7 cellular contexts compared by ENCODE assay signal in genomic region chr3:184229424-184230080, GRCh38. TPM values are rescaled to one million over a fixed set of nuclear protein-coding genes. Genes with fewer than 3 reads are reported as not detected.
A peak's percentile ranks its signal among the peaks of the same experiment; 100 is the strongest.
DNase-seq lines count a peak whose midpoint lies in the region; ATAC-seq and TF ChIP-seq lines count a peak whose summit lies in the region.

TSS of gene VWA5B2 (plus strand) at chr3:184229585. CDS start at chr3:184230529, 944 bp downstream.

- POLR2A ChIA-PET in activated CD4-positive, alpha-beta T cell treated with anti-CD3 and anti-CD28 coated beads, Interleukin-2, amount 10 ng/mL, durations not matched to agents 7 days and 5 days (lab: Charles Lee) = no interaction called here

- H3K36me3 Mint-ChIP-seq in activated CD4-positive, alpha-beta T cell treated with anti-CD3 and anti-CD28 coated beads, Interleukin-2, amount 10 ng/mL, durations not matched to agents 7 days and 5 days (ENCODE audit: low read depth) = no peaks in the 10 kb centered on the region
- H3K36me3 Mint-ChIP-seq in memory B cell = no peaks in the 10 kb centered on the region

- H3K4me1 Mint-ChIP-seq in activated CD4-positive, alpha-beta T cell treated with anti-CD3 and anti-CD28 coated beads, Interleukin-2, amount 10 ng/mL, durations not matched to agents 7 days and 5 days = peaks cover 10% of the 10 kb centered on the region
- H3K4me1 Mint-ChIP-seq in memory B cell = peaks cover 11% of the 10 kb centered on the region

- peaks cover 53% of the 10 kb centered on the region for H3K27me3 Mint-ChIP-seq in activated CD4-positive, alpha-beta T cell treated with anti-CD3 and anti-CD28 coated beads, Interleukin-2, amount 10 ng/mL, durations not matched to agents 7 days and 5 days
- peaks cover 32% of the 10 kb centered on the region for H3K27me3 Mint-ChIP-seq in memory B cell

- peak within 1 kb of the TSS; percentile 50 for H3K4me3 Mint-ChIP-seq in activated CD4-positive, alpha-beta T cell treated with anti-CD3 and anti-CD28 coated beads, Interleukin-2, amount 10 ng/mL, durations not matched to agents 7 days and 5 days
- peak within 1 kb of the TSS; percentile 77 for H3K4me3 Mint-ChIP-seq in memory B cell

- TF ChIP-seq POLR2A in GM18505 (IDR thresholded peaks at IDR 0.05; ENCODE audit: borderline replicate concordance, extremely low read depth, insufficient read depth, insufficient read length) = no peak

- H3K9me3 Mint-ChIP-seq in activated CD4-positive, alpha-beta T cell treated with anti-CD3 and anti-CD28 coated beads, Interleukin-2, amount 10 ng/mL, durations not matched to agents 7 days and 5 days = no peaks in the 10 kb centered on the region
- no peaks in the 10 kb centered on the region for H3K9me3 Mint-ChIP-seq in memory B cell

- CTCF ChIA-PET in activated CD4-positive, alpha-beta T cell treated with anti-CD3 and anti-CD28 coated beads, Interleukin-2, amount 10 ng/mL, durations not matched to agents 7 days and 5 days (lab: Charles Lee) = interaction anchor here (1.0 to 1.4 kb wide), 3 partner anchors 14 to 21 kb away, joined by 3 to 5 read pairs (median 4); no protein-coding TSS in a partner anchor

- ATAC-seq in GM18505 (IDR thresholded peaks at IDR 0.05; ENCODE audit: unreplicated experiment) (peak; percentile 74), HG02973 (IDR thresholded peaks at IDR 0.05; ENCODE audit: unreplicated experiment) (peak; percentile 79), memory B cell (ENCODE audit: low read depth) (peak; percentile 96)

- peak; percentile 76 for DNase-seq in NCI-H2227 treated with DMSO at 0.1 percent for 48 hours (lab: John Stamatoyannopoulos, UW)
- peak; percentile 55 for DNase-seq in activated CD4-positive, alpha-beta T cell treated with anti-CD3 and anti-CD28 coated beads, Interleukin-2, amount 10 ng/mL, durations not matched to agents 7 days and 5 days
- peak; percentile 64 for DNase-seq in dermis blood vessel endothelial cell
- peak; percentile 79 to 81 for DNase-seq in memory B cell (ENCODE audit: low spot score in 2 of 2)
- peak; percentile 46 for DNase-seq in stimulated activated CD8-positive, alpha-beta memory T cell treated with anti-CD3 and anti-CD28 coated beads, Interleukin-15, amount 100 ng/mL, for 1 hour (ENCODE audit: low read depth)

- no peak within 1 kb of the TSS for H3K27ac Mint-ChIP-seq in activated CD4-positive, alpha-beta T cell treated with anti-CD3 and anti-CD28 coated beads, Interleukin-2, amount 10 ng/mL, durations not matched to agents 7 days and 5 days
- H3K27ac Mint-ChIP-seq in memory B cell = no peak within 1 kb of the TSS

RNA-seq across cellular contexts. Expression of gene VWA5B2, which starts in this region (rescaled TPM):
- not detected for total RNA-seq in activated CD4-positive, alpha-beta T cell treated with anti-CD3 and anti-CD28 coated beads, Interleukin-2, amount 10 ng/mL, durations not matched to agents 7 days and 5 days
- 0.05 and 0.17 TPM in 2 replicates for total RNA-seq in dermis blood vessel endothelial cell

Comparison
In these comparisons a context has a peak if more than half of its experiments do, and no peak if none do; other contexts are left out.
1. Peak in every context shown above with its lines: DNase-seq and ATAC-seq.
2. Peak in DNase-seq in activated CD4-positive, alpha-beta T cell treated with anti-CD3 and anti-CD28 coated beads, Interleukin-2, amount 10 ng/mL, durations not matched to agents 7 days and 5 days; RNA of the gene not detected or under 1 TPM.
3. Peak in DNase-seq in dermis blood vessel endothelial cell; RNA of the gene not detected or under 1 TPM.